17 cellular contexts compared by ENCODE assay signal in the genomic region with DNA sequence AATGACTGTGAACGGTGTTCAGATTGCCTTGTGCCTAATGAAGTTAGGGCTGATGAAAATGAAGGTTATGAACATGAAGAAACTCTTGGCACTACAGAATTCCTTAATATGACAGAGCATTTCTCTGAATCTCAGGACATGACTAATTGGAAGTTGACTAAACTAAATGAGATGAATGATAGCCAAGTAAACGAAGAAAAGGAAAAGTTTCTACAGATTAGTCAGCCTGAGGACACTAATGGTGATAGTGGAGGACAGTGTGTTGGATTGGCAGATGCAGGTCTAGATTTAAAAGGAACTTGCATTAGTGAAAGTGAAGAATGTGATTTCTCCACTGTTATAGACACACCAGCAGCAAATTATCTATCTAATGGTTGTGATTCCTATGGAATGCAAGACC.
DNase-seq lines count a peak whose midpoint lies in the region; ATAC-seq, FAIRE-seq and TF ChIP-seq lines count a peak whose summit lies in the region.
"Had no signal": no experiment of that assay in that cellular context is flagged by ENCODE, and none has a peak within 500 bp of the region (broad histone marks: within the 10 kb centered on the region; RNA-seq: fewer than 3 reads in every experiment).

No MANE protein-coding gene starts in this region.

- CTCF ChIA-PET in HEK293 (lab: Yijun Ruan, JAX) = interaction anchor here (0.6 kb wide), 1 partner anchor 448 kb away, joined by 4 read pairs; no protein-coding TSS in a partner anchor

- H3K4me3 ChIP-seq in HEK293 (ENCODE audit: low read depth, low read length) = no peak overlapping the region
- no peak overlapping the region for H3K4me3 ChIP-seq in astrocyte (ENCODE audit: insufficient read depth, low read depth, low read length)
- H3K4me3 ChIP-seq: Peyer's patch, skin epidermis had no signal

- H3K27ac ChIP-seq in HEK293 (ENCODE audit: extremely low read depth, low read depth, low read length) (no peak overlapping the region), astrocyte (ENCODE audit: low read depth, low read length) (no peak overlapping the region)
- H3K27ac ChIP-seq: Peyer's patch, skin epidermis had no signal

- no peaks in the 10 kb centered on the region for H3K27me3 ChIP-seq in astrocyte (ENCODE audit: insufficient read depth, low read length)
- H3K27me3 ChIP-seq: Peyer's patch had no signal

- ATAC-seq in HG02798 (IDR thresholded peaks at IDR 0.05; ENCODE audit: poor library complexity, unreplicated experiment) = no peak

- peaks cover 0 to 3% of the 10 kb centered on the region in 2 experiments; a peak in 1 of 3 replicates for H3K36me3 ChIP-seq in HEK293 (ENCODE audit: control insufficient read depth in 2 of 2, insufficient read depth in 1 of 2, low read length in 2 of 2)
- H3K36me3 ChIP-seq in astrocyte (ENCODE audit: insufficient read depth, low read length) = no peaks in the 10 kb centered on the region
- H3K36me3 ChIP-seq: Peyer's patch had no signal

- peak overlapping the region; percentile 52 for H3K4me2 ChIP-seq in astrocyte (ENCODE audit: low read length)

- DNase-seq in AG08395 (ENCODE audit: low spot score) (peak; percentile 13), astrocyte (ENCODE audit: low read depth) (peak; percentile 70), iris pigment epithelial cell (ENCODE audit: low read depth) (peak; percentile 65), COR-L47 (lab: John Stamatoyannopoulos, UW) (no peak), SIG-M5 (lab: John Stamatoyannopoulos, UW) (no peak), medulla oblongata (ENCODE audit: extremely low spot score) (no peak)
- DNase-seq: activated CD4-positive, alpha-beta T cell treated with anti-CD3 and anti-CD28 coated beads, Interleukin-2, amount 10 ng/mL, durations not matched to agents 24 days and 14 days; activated T-cell treated with anti-CD3 and anti-CD28 coated beads, Interleukin-2, amount 50 U/mL, for 1 hour; DMS79; NCI-H1694; Peyer's patch had no signal

- FAIRE-seq in astrocyte (lab: Jason Lieb, UNC) = peak; percentile 76
- FAIRE-seq: colon had no signal

- TF ChIP-seq CTCF in HEK293 (tag by site-specific recombination; IDR thresholded peaks at IDR 0.05) = no peak
- TF ChIP-seq CTCF in astrocyte (IDR thresholded peaks at IDR 0.05; ENCODE audit: insufficient read depth, low read depth, low read length) = no peak

- H3K4me1 ChIP-seq in HEK293 (ENCODE audit: control insufficient read depth, insufficient read depth, low read length) (peaks cover 12% of the 10 kb centered on the region), astrocyte (ENCODE audit: insufficient read depth, low read length) (peaks cover 18% of the 10 kb centered on the region)

- no peaks in the 10 kb centered on the region for H3K9me3 ChIP-seq in HEK293 (ENCODE audit: control insufficient read depth, insufficient read depth, low read depth, low read length)
- no peaks in the 10 kb centered on the region for H3K9me3 ChIP-seq in astrocyte (ENCODE audit: insufficient read depth, low read depth, low read length)
- H3K9me3 ChIP-seq: Peyer's patch had no signal

- no peaks in the 10 kb centered on the region for H4K20me1 ChIP-seq in astrocyte (ENCODE audit: insufficient read depth, low read length)

- H3K4me1 Mint-ChIP-seq in astrocyte (ENCODE audit: low read depth, unreplicated experiment) = peaks cover 27% of the 10 kb centered on the region

- no peaks in the 10 kb centered on the region for H3K9me3 Mint-ChIP-seq in astrocyte (ENCODE audit: unreplicated experiment)
- H3K9me3 Mint-ChIP-seq: activated CD4-positive, alpha-beta T cell treated with anti-CD3 and anti-CD28 coated beads, Interleukin-2, amount 10 ng/mL, durations not matched to agents 24 days and 14 days; T-helper 2 cell treated with Interferon-gamma antibody and Interleukin-4, amounts not matched to agents 5 μg/mL and 100 μg/mL, for 36 hours had no signal

- no peak overlapping the region for H3K9ac ChIP-seq in astrocyte (ENCODE audit: low read length)

- H3K27me3 Mint-ChIP-seq in astrocyte (ENCODE audit: low read depth, unreplicated experiment) = no peaks in the 10 kb centered on the region

- H3K4me3 Mint-ChIP-seq in astrocyte (ENCODE audit: unreplicated experiment) = no peak overlapping the region
- H3K4me3 Mint-ChIP-seq: activated CD4-positive, alpha-beta T cell treated with anti-CD3 and anti-CD28 coated beads, Interleukin-2, amount 10 ng/mL, durations not matched to agents 24 days and 14 days; memory B cell; T-helper 2 cell treated with Interferon-gamma antibody and Interleukin-4, amounts not matched to agents 5 μg/mL and 100 μg/mL, for 36 hours had no signal

- no peaks in the 10 kb centered on the region for H3K36me3 Mint-ChIP-seq in astrocyte (ENCODE audit: low read depth, unreplicated experiment)

- no peak overlapping the region for H2AFZ ChIP-seq in astrocyte (ENCODE audit: low read depth, low read length)

- no peak overlapping the region for H3K27ac Mint-ChIP-seq in astrocyte (ENCODE audit: unreplicated experiment)
- H3K27ac Mint-ChIP-seq: activated CD4-positive, alpha-beta T cell treated with anti-CD3 and anti-CD28 coated beads, Interleukin-2, amount 10 ng/mL, durations not matched to agents 24 days and 14 days; memory B cell; T-helper 2 cell treated with Interferon-gamma antibody and Interleukin-4, amounts not matched to agents 5 μg/mL and 100 μg/mL, for 36 hours had no signal

- POLR2A ChIA-PET in HEK293 (lab: Yijun Ruan, JAX) = no interaction called here

- H3K79me2 ChIP-seq in astrocyte (ENCODE audit: insufficient read depth, low read length) = no peaks in the 10 kb centered on the region

TF ChIP-seq in HEK293, 187 proteins besides CTCF, POLR2A, EP300 and RAD21:
- TF ChIP-seq SETDB1 (IDR thresholded peaks at IDR 0.05; ENCODE audit: insufficient read length, low read length) (no peak), KLF1 (tag by site-specific recombination; IDR thresholded peaks at IDR 0.05) (no peak), PRDM1 (tag by site-specific recombination; IDR thresholded peaks at IDR 0.05) (peak; percentile 83), KLF9 (tag by site-specific recombination; IDR thresholded peaks at IDR 0.05; ENCODE audit: low read depth) (no peak), ZNF670 (tag by site-specific recombination; IDR thresholded peaks at IDR 0.05; ENCODE audit: low read depth) (no peak), ZNF391 (tag by site-specific recombination; IDR thresholded peaks at IDR 0.05; ENCODE audit: borderline replicate concordance, low read depth) (no peak), ZNF777 (tag by site-specific recombination; IDR thresholded peaks at IDR 0.05; ENCODE audit: borderline replicate concordance) (no peak)
- TF ChIP-seq, protein P1, sequence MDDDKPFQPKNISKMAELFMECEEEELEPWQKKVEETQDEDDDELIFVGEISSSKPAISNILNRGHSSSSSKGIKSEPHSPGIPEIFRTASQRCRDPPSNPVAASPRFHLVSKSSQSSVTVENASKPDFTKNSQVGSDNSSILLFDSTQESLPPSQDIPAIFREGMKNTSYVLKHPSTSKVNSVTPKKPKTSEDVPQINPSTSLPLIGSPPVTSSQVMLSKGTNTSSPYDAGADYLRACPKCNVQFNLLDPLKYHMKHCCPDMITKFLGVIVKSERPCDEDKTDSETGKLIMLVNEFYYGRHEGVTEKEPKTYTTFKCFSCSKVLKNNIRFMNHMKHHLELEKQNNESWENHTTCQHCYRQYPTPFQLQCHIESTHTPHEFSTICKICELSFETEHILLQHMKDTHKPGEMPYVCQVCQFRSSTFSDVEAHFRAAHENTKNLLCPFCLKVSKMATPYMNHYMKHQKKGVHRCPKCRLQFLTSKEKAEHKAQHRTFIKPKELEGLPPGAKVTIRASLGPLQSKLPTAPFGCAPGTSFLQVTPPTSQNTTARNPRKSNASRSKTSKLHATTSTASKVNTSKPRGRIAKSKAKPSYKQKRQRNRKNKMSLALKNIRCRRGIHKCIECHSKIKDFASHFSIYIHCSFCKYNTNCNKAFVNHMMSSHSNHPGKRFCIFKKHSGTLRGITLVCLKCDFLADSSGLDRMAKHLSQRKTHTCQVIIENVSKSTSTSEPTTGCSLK (tag by site-specific recombination; IDR thresholded peaks at IDR 0.05) = no peak

Comparison
In these comparisons a context has a peak if more than half of its experiments do, and no peak if none do; other contexts are left out.
1. DNase-seq: peak in AG08395 (single experiment), astrocyte (single experiment) and iris pigment epithelial cell (single experiment); none in COR-L47 (single experiment), SIG-M5 (single experiment) and medulla oblongata (single experiment).